ENCODE assay signal across 1 cellular context in genomic region chr12:14849664-14850063, GRCh38.
A peak's percentile ranks its signal among the peaks of the same experiment; 100 is the strongest.
TF ChIP-seq lines count a peak whose summit lies in the region.

No MANE protein-coding gene starts in this region.

TF ChIP-seq in SK-N-SH treated with all-trans-retinoic acid at 6 μM for 48 hours, 23 proteins besides CTCF, POLR2A, EP300 and RAD21 (continued from another document):
- TF ChIP-seq, protein P1, sequence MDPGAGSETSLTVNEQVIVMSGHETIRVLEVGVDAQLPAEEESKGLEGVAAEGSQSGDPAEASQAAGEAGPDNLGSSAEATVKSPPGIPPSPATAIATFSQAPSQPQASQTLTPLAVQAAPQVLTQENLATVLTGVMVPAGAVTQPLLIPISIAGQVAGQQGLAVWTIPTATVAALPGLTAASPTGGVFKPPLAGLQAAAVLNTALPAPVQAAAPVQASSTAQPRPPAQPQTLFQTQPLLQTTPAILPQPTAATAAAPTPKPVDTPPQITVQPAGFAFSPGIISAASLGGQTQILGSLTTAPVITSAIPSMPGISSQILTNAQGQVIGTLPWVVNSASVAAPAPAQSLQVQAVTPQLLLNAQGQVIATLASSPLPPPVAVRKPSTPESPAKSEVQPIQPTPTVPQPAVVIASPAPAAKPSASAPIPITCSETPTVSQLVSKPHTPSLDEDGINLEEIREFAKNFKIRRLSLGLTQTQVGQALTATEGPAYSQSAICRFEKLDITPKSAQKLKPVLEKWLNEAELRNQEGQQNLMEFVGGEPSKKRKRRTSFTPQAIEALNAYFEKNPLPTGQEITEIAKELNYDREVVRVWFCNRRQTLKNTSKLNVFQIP (CRISPR knock-in tag; IDR thresholded peaks at IDR 0.05; ENCODE audit: borderline replicate concordance, low read depth): no peak
- TF ChIP-seq SNAI2 (CRISPR knock-in tag; IDR thresholded peaks at IDR 0.05) (peak; percentile 37; the same call in 1 of the 2 replicates), RARB (CRISPR knock-in tag; IDR thresholded peaks at IDR 0.05) (no peak), OSR1 (CRISPR knock-in tag; IDR thresholded peaks at IDR 0.05) (no peak), GLIS3 (CRISPR knock-in tag; IDR thresholded peaks at IDR 0.05) (no peak), ESRRG (CRISPR knock-in tag; IDR thresholded peaks at IDR 0.05) (no peak), PPARA (CRISPR knock-in tag; IDR thresholded peaks at IDR 0.05; ENCODE audit: borderline replicate concordance) (no peak), ZC3H10 (CRISPR knock-in tag; IDR thresholded peaks at IDR 0.05) (no peak)
